In genomic region chr16:30136971-30137601, GRCh38 we compare ENCODE assay signal across 19 cellular contexts. TPM values are rescaled to one million over a fixed set of nuclear protein-coding genes. Genes with fewer than 3 reads are reported as not detected.
A peak's percentile ranks its signal among the peaks of the same experiment; 100 is the strongest.
DNase-seq lines count a peak whose midpoint lies in the region; ATAC-seq, FAIRE-seq and TF ChIP-seq lines count a peak whose summit lies in the region.
"Had no signal": no experiment of that assay in that cellular context is flagged by ENCODE, and none has a peak within 500 bp of the region (broad histone marks: within the 10 kb centered on the region; RNA-seq: fewer than 3 reads in every experiment).

No MANE protein-coding gene starts in this region.

- POLR2A ChIA-PET in HEK293T (lab: Yijun Ruan, JAX): interaction anchor here (1.7 kb wide), 1 partner anchor 14 kb away, joined by 5 read pairs; the partner anchor contains the start of gene MAPK3

- peaks cover 2% of the 10 kb centered on the region for H3K9me3 Mint-ChIP-seq in astrocyte (ENCODE audit: unreplicated experiment)
- H3K9me3 Mint-ChIP-seq: activated naive CD4-positive, alpha-beta T cell treated with anti-CD3 and anti-CD28 coated beads for 36 hours had no signal

- H4K20me1 ChIP-seq in astrocyte (ENCODE audit: insufficient read depth, low read length): no peaks in the 10 kb centered on the region

- no peak overlapping the region for H2AK5ac ChIP-seq in neuronal stem cell (ENCODE audit: low read depth, low read length)

- H3K9me3 ChIP-seq in astrocyte (ENCODE audit: insufficient read depth, low read depth, low read length): no peaks in the 10 kb centered on the region
- H3K9me3 ChIP-seq in neuronal stem cell (replicated peaks in 1 of 2; ENCODE audit: control insufficient read depth in 2 of 2, insufficient read depth in 1 of 2, low read depth in 1 of 2, low read length in 2 of 2): no peaks in the 10 kb centered on the region
- no peaks in the 10 kb centered on the region for H3K9me3 ChIP-seq in tibial artery
- H3K9me3 ChIP-seq: pancreas, thoracic aorta had no signal

- no peak overlapping the region for H3K4me3 Mint-ChIP-seq in astrocyte (ENCODE audit: unreplicated experiment)
- H3K4me3 Mint-ChIP-seq: activated naive CD4-positive, alpha-beta T cell treated with anti-CD3 and anti-CD28 coated beads for 36 hours had no signal

- H3K4me1 Mint-ChIP-seq in astrocyte (ENCODE audit: low read depth, unreplicated experiment): no peaks in the 10 kb centered on the region

- ATAC-seq in HG02642 (IDR thresholded peaks at IDR 0.05; ENCODE audit: poor library complexity, unreplicated experiment) (no peak), GM21786 (IDR thresholded peaks at IDR 0.05; ENCODE audit: unreplicated experiment) (no peak)
- ATAC-seq: Panc1 had no signal

- H3K36me3 Mint-ChIP-seq in astrocyte (ENCODE audit: low read depth, unreplicated experiment): no peaks in the 10 kb centered on the region

- no peaks in the 10 kb centered on the region for H3K79me2 ChIP-seq in astrocyte (ENCODE audit: insufficient read depth, low read length)

- intact Hi-C loops in tibial artery (cut with DNase I; ENCODE audit: low total_unique reads): no loop called here

- no peak overlapping the region for H2BK12ac ChIP-seq in neuronal stem cell (ENCODE audit: low read length)

- no peak overlapping the region for H2BK120ac ChIP-seq in neuronal stem cell (ENCODE audit: low read depth, low read length)

- H4K8ac ChIP-seq in neuronal stem cell (ENCODE audit: low read depth, low read length): no peak overlapping the region

- peaks cover 2% of the 10 kb centered on the region for H3K79me1 ChIP-seq in neuronal stem cell (ENCODE audit: low read depth, low read length)

- no peak for FAIRE-seq in astrocyte (lab: Jason Lieb, UNC)
- FAIRE-seq: colon, D721Med, endothelial cell of umbilical vein, pancreas had no signal

- H3K27ac Mint-ChIP-seq in astrocyte (ENCODE audit: unreplicated experiment): peak overlapping the region; percentile 41
- H3K27ac Mint-ChIP-seq: activated naive CD4-positive, alpha-beta T cell treated with anti-CD3 and anti-CD28 coated beads for 36 hours had no signal

- no peak overlapping the region for H3K4ac ChIP-seq in neuronal stem cell (ENCODE audit: low read length)

- DNase-seq in DMS153 treated with DMSO at 0.1 percent for 48 hours (lab: John Stamatoyannopoulos, UW; ENCODE audit: unreplicated experiment): peak; percentile 43
- peak; percentile 61 for DNase-seq in NCI-H2107 treated with DMSO at 0.1 percent for 48 hours (lab: John Stamatoyannopoulos, UW; ENCODE audit: unreplicated experiment)
- no peak for DNase-seq in astrocyte (ENCODE audit: low read depth)
- DNase-seq in neuronal stem cell (ENCODE audit: low spot score): no peak
- DNase-seq in HEK293T (ENCODE audit: extremely low spot score): no peak
- DNase-seq in tibial artery: no peak
- DNase-seq: activated CD4-positive, alpha-beta T cell treated with anti-CD3 and anti-CD28 coated beads, Interleukin-2, amount 50 U/mL, for 4 hours; activated naive CD4-positive, alpha-beta T cell treated with anti-CD3 and anti-CD28 coated beads for 36 hours; activated T-cell treated with anti-CD3 and anti-CD28 coated beads for 4 hours; GM23248; NCI-H526; pancreas had no signal

- H2AFZ ChIP-seq in astrocyte (ENCODE audit: low read depth, low read length) (no peak overlapping the region), neuronal stem cell (ENCODE audit: low read length) (peak overlapping the region; percentile 74)
- H2AFZ ChIP-seq: GM23248 had no signal

- H4K91ac ChIP-seq in neuronal stem cell (ENCODE audit: low read depth, low read length, poor library complexity): no peak overlapping the region

- H2BK15ac ChIP-seq in neuronal stem cell (ENCODE audit: low read length): peak overlapping the region; percentile 58

- no peak overlapping the region for H2BK5ac ChIP-seq in neuronal stem cell (ENCODE audit: low read length)

- H3K4me1 ChIP-seq in astrocyte (ENCODE audit: insufficient read depth, low read length) (no peaks in the 10 kb centered on the region), neuronal stem cell (ENCODE audit: control insufficient read depth in 2 of 2, insufficient read depth in 1 of 2, low read depth in 1 of 2, low read length in 2 of 2) (peaks cover 0 to 4% of the 10 kb centered on the region in 2 donors), tibial artery (no peaks in the 10 kb centered on the region)
- H3K4me1 ChIP-seq: pancreas had no signal

- H3K23ac ChIP-seq in neuronal stem cell (ENCODE audit: low read depth, low read length, poor library complexity): no peak overlapping the region

- H3K36me3 ChIP-seq in astrocyte (ENCODE audit: insufficient read depth, low read length) (no peaks in the 10 kb centered on the region), neuronal stem cell (replicated peaks in 1 of 2; ENCODE audit: control insufficient read depth in 2 of 2, insufficient read depth in 2 of 2, low read length in 2 of 2) (no peaks in the 10 kb centered on the region), tibial artery (no peaks in the 10 kb centered on the region)
- H3K36me3 ChIP-seq: pancreas, thoracic aorta had no signal

- peaks cover 14% of the 10 kb centered on the region for H3K27me3 Mint-ChIP-seq in astrocyte (ENCODE audit: low read depth, unreplicated experiment)

- no peak overlapping the region for H3K4me3 ChIP-seq in astrocyte (ENCODE audit: insufficient read depth, low read depth, low read length)
- no peak overlapping the region for H3K4me3 ChIP-seq in neuronal stem cell (ENCODE audit: low read length in 2 of 2)
- H3K4me3 ChIP-seq in tibial artery: no peak overlapping the region
- H3K4me3 ChIP-seq: GM23248, pancreas, thoracic aorta had no signal

- CTCF ChIA-PET in HEK293T (lab: Yijun Ruan, JAX): interaction anchor here (0.6 to 1.4 kb wide), 3 partner anchors 12 to 41 kb away, joined by 3 to 7 read pairs (median 3); no protein-coding TSS in a partner anchor

- no peaks in the 10 kb centered on the region for H3K27me3 ChIP-seq in astrocyte (ENCODE audit: insufficient read depth, low read length)
- no peaks in the 10 kb centered on the region for H3K27me3 ChIP-seq in neuronal stem cell (ENCODE audit: control insufficient read depth in 3 of 3, insufficient read depth in 3 of 3, low read depth in 1 of 3, low read length in 3 of 3)
- peaks cover 0 to 2% of the 10 kb centered on the region in 2 donors for H3K27me3 ChIP-seq in tibial artery
- H3K27me3 ChIP-seq: pancreas had no signal

- H3K27ac ChIP-seq in astrocyte (ENCODE audit: low read depth, low read length): no peak overlapping the region
- H3K27ac ChIP-seq in neuronal stem cell (replicated peaks; ENCODE audit: low read length): no peak overlapping the region
- H3K27ac ChIP-seq in tibial artery: no peak overlapping the region
- H3K27ac ChIP-seq: GM23248, thoracic aorta had no signal

- H3K9ac ChIP-seq in astrocyte (ENCODE audit: low read length): no peak overlapping the region
- H3K9ac ChIP-seq in neuronal stem cell (ENCODE audit: low read depth, low read length, poor library complexity): no peak overlapping the region
- H3K9ac ChIP-seq: GM23248 had no signal

- no peak overlapping the region for H3K4me2 ChIP-seq in astrocyte (ENCODE audit: low read length)
- H3K4me2 ChIP-seq in neuronal stem cell (ENCODE audit: insufficient read depth, low read length, poor library complexity, severe bottlenecking): no peak overlapping the region

- no peak overlapping the region for H3K14ac ChIP-seq in neuronal stem cell (ENCODE audit: low read length)

- no peak overlapping the region for H3K18ac ChIP-seq in neuronal stem cell (ENCODE audit: low read length)

- no CpG with 5 or more reads among the region's 11 CpGs for WGBS in neuronal stem cell (ENCODE audit: extremely low coverage in 2 of 2, insufficient read length in 2 of 2, insufficient replicate concordance in 1 of 2), 2 donors

- no peak for TF ChIP-seq CTCF in astrocyte (IDR thresholded peaks at IDR 0.05; ENCODE audit: insufficient read depth, low read depth, low read length)
- no peak for TF ChIP-seq CTCF in tibial artery (IDR thresholded peaks at IDR 0.05)

TF ChIP-seq in HEK293T, 16 proteins besides CTCF, POLR2A, EP300 and RAD21:
- TF ChIP-seq BHLHE40 (IDR thresholded peaks at IDR 0.05; ENCODE audit: borderline replicate concordance) (no peak), SP1 (IDR thresholded peaks at IDR 0.05) (no peak), SUZ12 (IDR thresholded peaks at IDR 0.05) (no peak), LEF1 (IDR thresholded peaks at IDR 0.05; ENCODE audit: borderline replicate concordance) (no peak), PKNOX1 (IDR thresholded peaks at IDR 0.05) (no peak), ZNF384 (IDR thresholded peaks at IDR 0.05) (no peak), ARNT (IDR thresholded peaks at IDR 0.05) (no peak), FOXA1 (IDR thresholded peaks at IDR 0.05) (no peak), HDGF (IDR thresholded peaks at IDR 0.05; ENCODE audit: borderline replicate concordance) (no peak), FOXM1 (IDR thresholded peaks at IDR 0.05; ENCODE audit: borderline replicate concordance) (no peak), CTBP1 (IDR thresholded peaks at IDR 0.05; ENCODE audit: borderline replicate concordance) (no peak), L3MBTL2 (conservative IDR thresholded peaks at IDR 0.05) (no peak)

RNA-seq across cellular contexts. Expression of gene MAPK3, which starts 14.1 kb away (rescaled TPM):
- 28.7 and 35.1 TPM in 2 replicates for total RNA-seq in astrocyte
- 80.2 TPM for polyA plus RNA-seq in neuronal stem cell (2013, experiment 1 of 2)
- 78.2 TPM for polyA plus RNA-seq in neuronal stem cell (2013, experiment 2 of 2)

RNA-seq across cellular contexts. Expression of gene GDPD3, which starts 23.7 kb away (rescaled TPM):
- 1.8 and 3.6 TPM in 2 replicates for total RNA-seq in astrocyte
- polyA plus RNA-seq in neuronal stem cell (2013, experiment 1 of 2): 3.9 TPM
- 3.4 TPM for polyA plus RNA-seq in neuronal stem cell (2013, experiment 2 of 2)

RNA-seq across cellular contexts. Expression of gene YPEL3, which starts 41.1 kb away (rescaled TPM):
- total RNA-seq in astrocyte: 20.5 and 25.2 TPM in 2 replicates
- 51.2 TPM for polyA plus RNA-seq in neuronal stem cell (2013, experiment 1 of 2)
- 52.1 TPM for polyA plus RNA-seq in neuronal stem cell (2013, experiment 2 of 2)

RNA-seq across cellular contexts. Expression of gene TBX6, which starts 45.4 kb away (rescaled TPM):
- total RNA-seq in astrocyte: 0.22 and 0.27 TPM in 2 replicates
- 2.8 TPM for polyA plus RNA-seq in neuronal stem cell (2013, experiment 1 of 2)
- 2.5 TPM for polyA plus RNA-seq in neuronal stem cell (2013, experiment 2 of 2)

RNA-seq across cellular contexts. Expression of gene CORO1A, which starts 46.3 kb away (rescaled TPM):
- total RNA-seq in astrocyte: 3.1 and 4.0 TPM in 2 replicates
- polyA plus RNA-seq in neuronal stem cell (2013, experiment 1 of 2): 7.0 TPM
- polyA plus RNA-seq in neuronal stem cell (2013, experiment 2 of 2): 6.8 TPM

Comparison
In these comparisons a context has a peak if more than half of its experiments do, and no peak if none do; other contexts are left out.
1. DNase-seq: peak in DMS153 treated with DMSO at 0.1 percent for 48 hours (single experiment) and NCI-H2107 treated with DMSO at 0.1 percent for 48 hours (single experiment); none in astrocyte (single experiment), neuronal stem cell (single experiment), HEK293T (single experiment) and tibial artery (0 of 2).